17 cellular contexts compared by ENCODE assay signal in genomic region chr1:61215676-61216289, GRCh38.
DNase-seq lines count a peak whose midpoint lies in the region; ATAC-seq, FAIRE-seq and TF ChIP-seq lines count a peak whose summit lies in the region.
"Had no signal": no experiment of that assay in that cellular context is flagged by ENCODE, and none has a peak within 500 bp of the region (broad histone marks: within the 10 kb centered on the region; RNA-seq: fewer than 3 reads in every experiment).

No MANE protein-coding gene starts in this region.

- no peaks in the 10 kb centered on the region for H3K27me3 ChIP-seq in right atrium auricular region
- H3K27me3 ChIP-seq in pancreas = no peaks in the 10 kb centered on the region

- DNase-seq in Right ventricle myocardium superior (no peak), right atrium auricular region (ENCODE audit: low spot score) (no peak), glomerular visceral epithelial cell (ENCODE audit: extremely low spot score) (peak; percentile 51), pancreas (no peak), iPS-NIHi11 (ENCODE audit: low spot score) (no peak), AG08395 (ENCODE audit: low spot score) (no peak), GM12892 (ENCODE audit: insufficient read length) (no peak), 8988T (no peak)
- DNase-seq: Caco-2; DMS79; NCI-H146; NCI-H345; NCI-H526 treated with DMSO at 0.1 percent for 48 hours; NK-92 treated with Interleukin-12 subunit alpha and Interleukin-12 subunit beta, amount 100 ng/mL, for 24 hours; OCI-M1 had no signal

- H3K27ac ChIP-seq in right atrium auricular region (no peak overlapping the region), pancreas (no peak overlapping the region)
- H3K27ac ChIP-seq: RWPE1 had no signal

- TF ChIP-seq CTCF in right atrium auricular region (IDR thresholded peaks at IDR 0.05) (no peak), pancreas (IDR thresholded peaks at IDR 0.05) (no peak)

- H3K4me3 ChIP-seq in right atrium auricular region (no peak overlapping the region), pancreas (no peak overlapping the region)

- no peaks in the 10 kb centered on the region for H3K36me3 ChIP-seq in right atrium auricular region
- H3K36me3 ChIP-seq in pancreas = no peaks in the 10 kb centered on the region

- intact Hi-C loops in Right ventricle myocardium superior (cut with DNase I) (no loop called here), pancreas (cut with DNase I) (no loop called here)

- no peak for FAIRE-seq in pancreas (lab: Jason Lieb, UNC)
- no peak for FAIRE-seq in GM12892 (lab: Jason Lieb, UNC)
- FAIRE-seq: GM12891 had no signal

- WGBS in pancreas, 2 donors = 80 to 85% methylated on average over 6 of the region's 6 CpGs

- no peak for TF ChIP-seq POLR2A in GM12892 (IDR thresholded peaks at IDR 0.05; ENCODE audit: low read depth, low read length)

- H3K9me3 ChIP-seq in right atrium auricular region = no peaks in the 10 kb centered on the region
- no peaks in the 10 kb centered on the region for H3K9me3 ChIP-seq in pancreas
- H3K9me3 ChIP-seq: Caco-2 had no signal

- H3K4me1 ChIP-seq in right atrium auricular region (peaks cover 0 to 29% of the 10 kb centered on the region in 2 donors), pancreas (peaks cover 0 to 15% (median 3%) of the 10 kb centered on the region in 3 donors)
- H3K4me1 ChIP-seq: Caco-2 had no signal

- peak; percentile 19 for ATAC-seq in Right ventricle myocardium superior (ENCODE audit: poor library complexity)
- ATAC-seq in pancreas = peak in 3 of 4 donors; percentile 19 to 44 (median 24)
